Comparison of ENCODE assay signal across 26 cellular contexts in the genomic region with DNA sequence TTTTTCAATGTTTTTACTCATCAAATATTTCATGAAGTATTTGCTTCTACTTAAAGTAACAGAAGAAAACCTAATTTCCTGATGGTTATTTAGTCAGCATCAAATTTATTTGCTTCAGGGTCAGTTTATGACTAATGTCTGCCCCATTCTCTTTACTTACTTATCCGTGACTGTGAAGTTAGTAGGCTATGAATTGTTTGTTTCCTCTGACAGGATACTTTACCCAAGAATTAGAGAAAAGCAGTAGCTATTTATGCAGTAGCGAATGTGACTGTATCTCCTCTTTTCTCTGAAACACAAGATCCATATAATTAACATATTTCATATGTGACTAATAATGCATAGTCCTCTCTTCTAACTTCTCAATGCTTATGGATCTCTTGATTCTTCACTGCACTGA.
DNase-seq lines count a peak whose midpoint lies in the region; FAIRE-seq and TF ChIP-seq lines count a peak whose summit lies in the region.
"Had no signal": no experiment of that assay in that cellular context is flagged by ENCODE, and none has a peak within 500 bp of the region (broad histone marks: within the 10 kb centered on the region; RNA-seq: fewer than 3 reads in every experiment).

No MANE protein-coding gene starts in this region.

- TF ChIP-seq CTCF in RWPE1 (conservative IDR thresholded peaks at IDR 0.05; ENCODE audit: low read depth) (no peak), epithelial cell of esophagus (IDR thresholded peaks at IDR 0.05; ENCODE audit: insufficient read depth, low read depth, low read length, missing control alignments) (no peak)

- POLR2A ChIA-PET in RWPE1 (lab: Yijun Ruan, JAX; ENCODE audit: low non-redundant PET) = no interaction called here

- FAIRE-seq in HTR-8/SVneo (lab: Jason Lieb, UNC) = no peak
- FAIRE-seq: H54 had no signal

- no peak overlapping the region for H3K27ac ChIP-seq in RWPE1
- H3K27ac ChIP-seq in substantia nigra (ENCODE audit: low read depth, low read length, poor library complexity, severe bottlenecking) = no peak overlapping the region
- H3K27ac ChIP-seq: ovary had no signal

- DNase-seq in HTR-8/SVneo (ENCODE audit: insufficient read length, low spot score) (peak; percentile 6), RWPE1 (ENCODE audit: low spot score) (peak; percentile 0), epithelial cell of esophagus (ENCODE audit: low read depth) (peak; percentile 64), renal cortical epithelial cell (ENCODE audit: low read depth) (peak; percentile 86), substantia nigra (lab: John Stamatoyannopoulos, UW) (no peak), NCI-H524 (lab: John Stamatoyannopoulos, UW) (no peak)
- DNase-seq in activated naive CD4-positive, alpha-beta T cell treated with anti-CD3 and anti-CD28 coated beads, Interleukin-2, amount 50 U/mL, for 16 hours = no peak
- DNase-seq: activated B cell treated with CpG ODN at 0.5 μM for 24 hours; activated CD4-positive, alpha-beta T cell treated with anti-CD3 and anti-CD28 coated beads, Interleukin-2, amount 50 U/mL, for 48 hours; activated naive CD8-positive, alpha-beta T cell treated with anti-CD3 and anti-CD28 coated beads, Interleukin-2, amount 50 U/mL, for 24 hours; activated T-cell treated with anti-CD3 and anti-CD28 coated beads, Interleukin-2, amount 50 U/mL, for 72 hours; Calu3; cerebellar nuclear complex; DND-41; hypothalamus; immature natural killer cell; KBM-7; left ventricle myocardium superior; mesendoderm; MM.1S; NCI-H1436; NCI-H2081 treated with DMSO at 0.1 percent for 48 hours; NCI-H2227 treated with DMSO at 0.1 percent for 48 hours; ovary; retina had no signal

- CTCF ChIA-PET in RWPE1 (lab: Yijun Ruan, JAX) = interaction anchor here (0.6 kb wide), 1 partner anchor 355 kb away, joined by 3 read pairs; no protein-coding TSS in a partner anchor

- H3K4me3 ChIP-seq in epithelial cell of esophagus (ENCODE audit: low read length) = no peak overlapping the region
- H3K4me3 ChIP-seq: ovary had no signal

Comparison
In these comparisons a context has a peak if more than half of its experiments do, and no peak if none do; other contexts are left out.
1. DNase-seq: peak in HTR-8/SVneo (single experiment), RWPE1 (single experiment), epithelial cell of esophagus (single experiment) and renal cortical epithelial cell (single experiment); none in substantia nigra (0 of 49), activated naive CD4-positive, alpha-beta T cell treated with anti-CD3 and anti-CD28 coated beads, Interleukin-2, amount 50 U/mL, for 16 hours (single experiment) and NCI-H524 (0 of 2).